1 cellular context compared by ENCODE assay signal in the genomic region with DNA sequence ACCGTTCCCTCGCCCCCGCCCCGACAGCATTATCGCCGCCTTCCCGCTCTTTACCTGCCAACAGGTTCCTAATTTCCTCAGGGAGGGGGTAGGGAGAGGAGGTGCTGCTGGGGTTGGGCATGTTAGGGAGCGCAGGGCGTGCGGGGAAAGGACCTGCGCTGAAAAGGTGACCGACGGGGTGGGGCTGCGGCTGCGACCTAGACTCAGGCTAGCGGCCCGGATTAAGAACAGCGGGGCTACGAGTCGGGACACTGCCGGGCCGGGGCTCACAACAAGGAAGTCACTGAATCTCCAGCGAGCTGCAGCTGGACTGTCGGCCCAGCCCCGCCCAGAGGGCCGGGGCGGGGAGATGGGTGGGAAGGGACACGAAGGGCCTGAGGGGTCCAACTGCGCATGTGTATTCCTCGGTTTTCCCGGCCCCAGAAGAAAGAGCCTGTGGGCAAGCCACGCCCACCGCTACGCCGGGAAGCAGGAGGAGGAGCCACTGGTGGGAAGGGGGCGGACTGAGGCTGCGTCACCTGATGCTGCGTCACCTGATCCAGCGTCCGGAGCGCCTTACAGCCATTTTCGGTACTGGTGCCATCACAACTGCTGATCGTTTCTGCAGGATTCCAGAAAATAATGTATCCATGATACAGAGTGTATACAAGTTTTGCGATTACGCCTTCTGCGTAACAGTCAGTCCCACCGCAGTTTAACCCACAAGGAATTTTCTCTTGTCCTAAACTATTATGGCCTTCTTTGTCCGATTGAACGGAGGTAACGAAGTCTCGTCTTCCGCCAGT.
A peak's percentile ranks its signal among the peaks of the same experiment; 100 is the strongest.
TF ChIP-seq lines count a peak whose summit lies in the region.

Gene SKAP2, minus strand, starts transcription at position 282 of the 785 bp plus-strand sequence. Its CDS starts 161 bp downstream, at position 121.

TF ChIP-seq in HepG2, 621 proteins besides CTCF, POLR2A, EP300 and RAD21 (continued from another document and continues in another):
- TF ChIP-seq, protein P1, sequence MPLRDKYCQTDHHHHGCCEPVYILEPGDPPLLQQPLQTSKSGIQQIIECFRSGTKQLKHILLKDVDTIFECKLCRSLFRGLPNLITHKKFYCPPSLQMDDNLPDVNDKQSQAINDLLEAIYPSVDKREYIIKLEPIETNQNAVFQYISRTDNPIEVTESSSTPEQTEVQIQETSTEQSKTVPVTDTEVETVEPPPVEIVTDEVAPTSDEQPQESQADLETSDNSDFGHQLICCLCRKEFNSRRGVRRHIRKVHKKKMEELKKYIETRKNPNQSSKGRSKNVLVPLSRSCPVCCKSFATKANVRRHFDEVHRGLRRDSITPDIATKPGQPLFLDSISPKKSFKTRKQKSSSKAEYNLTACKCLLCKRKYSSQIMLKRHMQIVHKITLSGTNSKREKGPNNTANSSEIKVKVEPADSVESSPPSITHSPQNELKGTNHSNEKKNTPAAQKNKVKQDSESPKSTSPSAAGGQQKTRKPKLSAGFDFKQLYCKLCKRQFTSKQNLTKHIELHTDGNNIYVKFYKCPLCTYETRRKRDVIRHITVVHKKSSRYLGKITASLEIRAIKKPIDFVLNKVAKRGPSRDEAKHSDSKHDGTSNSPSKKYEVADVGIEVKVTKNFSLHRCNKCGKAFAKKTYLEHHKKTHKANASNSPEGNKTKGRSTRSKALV (CRISPR knock-in tag; IDR thresholded peaks at IDR 0.05): peak; percentile 53; the same call in 1 of the 2 replicates
- TF ChIP-seq ZNF747 (CRISPR knock-in tag; IDR thresholded peaks at IDR 0.05; ENCODE audit: borderline replicate concordance): 0 out of 2 replicates have a peak, but pooled peaks have one; percentile 38
- TF ChIP-seq, protein P2, sequence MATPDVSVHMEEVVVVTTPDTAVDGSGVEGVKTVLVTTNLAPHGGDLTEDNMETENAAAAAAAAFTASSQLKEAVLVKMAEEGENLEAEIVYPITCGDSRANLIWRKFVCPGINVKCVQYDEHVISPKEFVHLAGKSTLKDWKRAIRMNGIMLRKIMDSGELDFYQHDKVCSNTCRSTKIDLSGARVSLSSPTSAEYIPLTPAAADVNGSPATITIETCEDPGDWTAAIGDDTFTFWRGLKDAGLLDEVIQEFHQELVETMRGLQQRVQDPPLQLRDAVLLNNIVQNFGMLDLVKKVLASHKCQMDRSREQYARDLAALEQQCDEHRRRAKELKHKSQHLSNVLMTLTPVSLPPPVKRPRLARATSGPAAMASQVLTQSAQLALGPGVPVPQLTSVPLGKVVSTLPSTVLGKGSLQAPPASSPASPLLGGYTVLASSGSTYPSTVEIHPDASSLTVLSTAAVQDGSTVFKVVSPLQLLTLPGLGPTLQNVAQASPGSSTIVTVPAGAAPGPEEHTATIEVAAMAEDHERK (CRISPR knock-in tag; IDR thresholded peaks at IDR 0.05; ENCODE audit: low read depth): peak; percentile 37
- TF ChIP-seq AGO1 (IDR thresholded peaks at IDR 0.05; ENCODE audit: low read depth, low read length, poor library complexity, severe bottlenecking): peak; percentile 70
- TF ChIP-seq ATF5 (CRISPR knock-in tag; IDR thresholded peaks at IDR 0.05; ENCODE audit: low read depth): peak; percentile 54; the same call in 1 of the 2 replicates
- TF ChIP-seq TGIF2 (CRISPR knock-in tag; IDR thresholded peaks at IDR 0.05): 0 out of 2 replicates have a peak, but pooled peaks have one; percentile 55
- TF ChIP-seq GABPA (IDR thresholded peaks at IDR 0.05; ENCODE audit: low read depth, low read length): no peak
- peak; percentile 67; the same call in 1 of the 2 replicates for TF ChIP-seq GABPA (CRISPR knock-in tag; IDR thresholded peaks at IDR 0.05; ENCODE audit: low read depth)
- TF ChIP-seq SNAPC4 (CRISPR knock-in tag; IDR thresholded peaks at IDR 0.05): no peak
- no peak for TF ChIP-seq ZFP36 (IDR thresholded peaks at IDR 0.05; ENCODE audit: borderline replicate concordance, low read depth, low read length, partially characterized antibody)
- TF ChIP-seq ISL2 (CRISPR knock-in tag; IDR thresholded peaks at IDR 0.05): no peak; the same call in 1 of the 2 replicates
- 0 out of 2 replicates have a peak, but pooled peaks have one; percentile 47 for TF ChIP-seq ZNF674 (CRISPR knock-in tag; IDR thresholded peaks at IDR 0.05; ENCODE audit: low read depth)
- no peak for TF ChIP-seq ZNF766 (CRISPR knock-in tag; IDR thresholded peaks at IDR 0.05; ENCODE audit: borderline replicate concordance)
- TF ChIP-seq BORCS8-MEF2B (CRISPR knock-in tag; IDR thresholded peaks at IDR 0.05): no peak; the same call in 1 of the 2 replicates
- no peak for TF ChIP-seq ZSCAN21 (CRISPR knock-in tag; IDR thresholded peaks at IDR 0.05; ENCODE audit: borderline replicate concordance)
- TF ChIP-seq, protein P3, sequence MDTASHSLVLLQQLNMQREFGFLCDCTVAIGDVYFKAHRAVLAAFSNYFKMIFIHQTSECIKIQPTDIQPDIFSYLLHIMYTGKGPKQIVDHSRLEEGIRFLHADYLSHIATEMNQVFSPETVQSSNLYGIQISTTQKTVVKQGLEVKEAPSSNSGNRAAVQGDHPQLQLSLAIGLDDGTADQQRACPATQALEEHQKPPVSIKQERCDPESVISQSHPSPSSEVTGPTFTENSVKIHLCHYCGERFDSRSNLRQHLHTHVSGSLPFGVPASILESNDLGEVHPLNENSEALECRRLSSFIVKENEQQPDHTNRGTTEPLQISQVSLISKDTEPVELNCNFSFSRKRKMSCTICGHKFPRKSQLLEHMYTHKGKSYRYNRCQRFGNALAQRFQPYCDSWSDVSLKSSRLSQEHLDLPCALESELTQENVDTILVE (CRISPR knock-in tag; IDR thresholded peaks at IDR 0.05): peak; percentile 44; the same call in 1 of the 2 replicates
- TF ChIP-seq KDM5B (CRISPR knock-in tag; IDR thresholded peaks at IDR 0.05; ENCODE audit: borderline replicate concordance): peak; percentile 65; the same call in 1 of the 2 replicates
- TF ChIP-seq ZBTB20 (CRISPR knock-in tag; IDR thresholded peaks at IDR 0.05; ENCODE audit: borderline replicate concordance, low read depth): peak; percentile 11; the same call in 1 of the 2 replicates
- TF ChIP-seq SNAI1 (CRISPR knock-in tag; IDR thresholded peaks at IDR 0.05; ENCODE audit: borderline replicate concordance): peak; percentile 12; the same call in 1 of the 2 replicates
- TF ChIP-seq SALL2 (CRISPR knock-in tag; IDR thresholded peaks at IDR 0.05): peak; percentile 44; the same call in 1 of the 2 replicates
- TF ChIP-seq WIZ (CRISPR knock-in tag; IDR thresholded peaks at IDR 0.05): 0 out of 2 replicates have a peak, but pooled peaks have one; percentile 21
- peak; percentile 43 for TF ChIP-seq GATAD2A (CRISPR knock-in tag; IDR thresholded peaks at IDR 0.05)
- TF ChIP-seq, protein P4, sequence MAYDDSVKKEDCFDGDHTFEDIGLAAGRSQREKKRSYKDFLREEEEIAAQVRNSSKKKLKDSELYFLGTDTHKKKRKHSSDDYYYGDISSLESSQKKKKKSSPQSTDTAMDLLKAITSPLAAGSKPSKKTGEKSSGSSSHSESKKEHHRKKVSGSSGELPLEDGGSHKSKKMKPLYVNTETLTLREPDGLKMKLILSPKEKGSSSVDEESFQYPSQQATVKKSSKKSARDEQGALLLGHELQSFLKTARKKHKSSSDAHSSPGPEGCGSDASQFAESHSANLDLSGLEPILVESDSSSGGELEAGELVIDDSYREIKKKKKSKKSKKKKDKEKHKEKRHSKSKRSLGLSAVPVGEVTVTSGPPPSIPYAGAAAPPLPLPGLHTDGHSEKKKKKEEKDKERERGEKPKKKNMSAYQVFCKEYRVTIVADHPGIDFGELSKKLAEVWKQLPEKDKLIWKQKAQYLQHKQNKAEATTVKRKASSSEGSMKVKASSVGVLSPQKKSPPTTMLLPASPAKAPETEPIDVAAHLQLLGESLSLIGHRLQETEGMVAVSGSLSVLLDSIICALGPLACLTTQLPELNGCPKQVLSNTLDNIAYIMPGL (CRISPR knock-in tag; IDR thresholded peaks at IDR 0.05; ENCODE audit: borderline replicate concordance in 1 of 2, low read depth in 1 of 2): peak; percentile 32 to 53; a peak in 3 of 4 replicates
- 0 out of 2 replicates have a peak, but pooled peaks have one; percentile 15 for TF ChIP-seq PBX2 (CRISPR knock-in tag; IDR thresholded peaks at IDR 0.05)
- no peak for TF ChIP-seq ZNF770 (CRISPR knock-in tag; IDR thresholded peaks at IDR 0.05)
- peak; percentile 88 for TF ChIP-seq CREB1 (IDR thresholded peaks at IDR 0.05)
- peak; percentile 91 for TF ChIP-seq CREB1 (CRISPR knock-in tag; IDR thresholded peaks at IDR 0.05)
- peak; percentile 84 for TF ChIP-seq POGZ (CRISPR knock-in tag; IDR thresholded peaks at IDR 0.05)
- no peak for TF ChIP-seq ZNF3 (CRISPR knock-in tag; IDR thresholded peaks at IDR 0.05)
- 0 out of 2 replicates have a peak, but pooled peaks have one; percentile 52 for TF ChIP-seq ZNF138 (CRISPR knock-in tag; IDR thresholded peaks at IDR 0.05; ENCODE audit: low read depth)
- TF ChIP-seq ZNF713 (CRISPR knock-in tag; IDR thresholded peaks at IDR 0.05): peak; percentile 71; the same call in 1 of the 2 replicates
- peak; percentile 63 for TF ChIP-seq GABPB1 (CRISPR knock-in tag; IDR thresholded peaks at IDR 0.05)
- TF ChIP-seq SIN3B (IDR thresholded peaks at IDR 0.05; ENCODE audit: low read length): no peak
- no peak for TF ChIP-seq TBL1XR1 (IDR thresholded peaks at IDR 0.05; ENCODE audit: borderline replicate concordance, low read length, partially characterized antibody)
- no peak for TF ChIP-seq RXRA (CRISPR knock-in tag; IDR thresholded peaks at IDR 0.05)
- TF ChIP-seq MED1 (CRISPR knock-in tag; IDR thresholded peaks at IDR 0.05): peak; percentile 78
- peak; percentile 74 for TF ChIP-seq TAF1 (CRISPR knock-in tag; IDR thresholded peaks at IDR 0.05)
- TF ChIP-seq POLR2AphosphoS2 (IDR thresholded peaks at IDR 0.05; ENCODE audit: low read depth, low read length): peak; percentile 80; the same call in 1 of the 2 replicates
- 0 out of 2 replicates have a peak, but pooled peaks have one; percentile 4 for TF ChIP-seq NFKBIZ (CRISPR knock-in tag; IDR thresholded peaks at IDR 0.05)
- no peak for TF ChIP-seq FOXO4 (CRISPR knock-in tag; conservative IDR thresholded peaks at IDR 0.05)
- TF ChIP-seq ZFX (CRISPR knock-in tag; IDR thresholded peaks at IDR 0.05; ENCODE audit: low read depth): peak; percentile 79
